Comparison of ENCODE assay signal across 7 cellular contexts in the genomic region with DNA sequence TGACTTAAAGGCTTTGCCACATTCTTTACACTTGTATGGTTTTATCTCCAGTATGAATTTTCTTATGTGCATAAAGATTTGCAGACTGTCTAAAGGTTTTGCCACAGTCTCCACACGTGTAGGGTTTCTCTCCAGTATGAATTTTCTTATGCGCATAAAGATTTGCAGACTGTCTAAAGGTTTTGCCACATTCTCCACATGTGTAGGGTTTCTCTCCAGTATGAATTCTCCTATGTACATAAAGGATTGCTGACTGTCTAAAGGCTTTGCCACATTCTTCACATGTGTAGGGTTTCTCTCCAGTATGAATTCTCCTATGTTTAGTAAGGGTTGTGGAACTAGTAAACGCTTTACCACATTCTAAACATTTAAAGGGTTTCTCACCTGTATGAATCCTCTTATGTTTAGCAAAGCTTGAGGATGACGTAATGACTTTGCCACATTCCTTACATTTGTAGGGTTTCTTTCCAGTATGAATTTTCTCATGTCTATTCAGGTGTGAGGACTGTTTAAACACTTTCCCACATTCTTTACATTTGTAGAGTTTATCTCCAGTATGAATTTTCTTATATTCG. TPM values are rescaled to one million over a fixed set of nuclear protein-coding genes. Genes with fewer than 3 reads are reported as not detected.
DNase-seq lines count a peak whose midpoint lies in the region; ATAC-seq and TF ChIP-seq lines count a peak whose summit lies in the region.
"Not testable (repeated sequence)": the region's sequence is repeated elsewhere in the genome, so short reads cannot be mapped to it uniquely, and the experiment has no call there.

No MANE protein-coding gene starts in this region.

- H3K27me3 ChIP-seq in CD8-positive, alpha-beta T cell (ENCODE audit: insufficient read depth, low read length); HCT116 (ENCODE audit: insufficient read depth, low read length); PC-9 (ENCODE audit: insufficient read depth, low read depth); hepatocyte; mesendoderm (ENCODE audit: insufficient read depth, low read length, poor library complexity); skeletal muscle satellite cell (ENCODE audit: control insufficient read depth, insufficient read depth, low read length): not testable (repeated sequence)

- TF ChIP-seq RAD21 in HCT116 (IDR thresholded peaks at IDR 0.05; ENCODE audit: low read depth): not testable (repeated sequence)

- H3K9me3 ChIP-seq in CD8-positive, alpha-beta T cell (ENCODE audit: low read length): peaks cover 65% of the 10 kb centered on the region
- peaks cover 57 to 85% of the 10 kb centered on the region in 2 experiments; a peak in 3 of 4 replicates for H3K9me3 ChIP-seq in HCT116 (ENCODE audit: control insufficient read depth in 1 of 2, insufficient read depth in 1 of 2, low read depth in 1 of 2, low read length in 2 of 2)
- peaks cover 98% of the 10 kb centered on the region for H3K9me3 ChIP-seq in PC-9 (ENCODE audit: insufficient read depth, low read depth)
- peaks cover 98% of the 10 kb centered on the region for H3K9me3 ChIP-seq in hepatocyte (ENCODE audit: low read depth)
- H3K9me3 ChIP-seq in skeletal muscle satellite cell (replicated peaks; ENCODE audit: low read length): peaks cover 85% of the 10 kb centered on the region

- H4K8ac ChIP-seq in mesendoderm (ENCODE audit: low read depth, low read length): not testable (repeated sequence)

- not testable (repeated sequence) for H3K9me2 ChIP-seq in HCT116 (ENCODE audit: insufficient read depth); PC-9 (ENCODE audit: insufficient read depth); hepatocyte (replicated peaks; ENCODE audit: insufficient read depth)

- peaks cover 86% of the 10 kb centered on the region for H3F3A ChIP-seq in PC-9 (ENCODE audit: insufficient read depth, low read depth)

- H3K9ac ChIP-seq in HCT116 (ENCODE audit: low read length); mesendoderm (ENCODE audit: low read length); skeletal muscle satellite cell (ENCODE audit: low read depth, low read length): not testable (repeated sequence)

- H3K18ac ChIP-seq in mesendoderm (ENCODE audit: low read length): not testable (repeated sequence)

- not testable (repeated sequence) for H3K23ac ChIP-seq in mesendoderm (ENCODE audit: low read length)

- H3K27ac Mint-ChIP-seq in CD8-positive, alpha-beta T cell: not testable (repeated sequence)

- BruUV-seq in HCT116 (replicated peaks; lab: Mats Ljungman, UMichigan): not testable (repeated sequence)
- BruUV-seq in PC-9 (replicated peaks; lab: Mats Ljungman, UMichigan): TSS peak; percentile 4

- H3K36me3 ChIP-seq in CD8-positive, alpha-beta T cell (ENCODE audit: insufficient read depth, low read length): peaks cover 13% of the 10 kb centered on the region
- H3K36me3 ChIP-seq in HCT116 (ENCODE audit: control insufficient read depth in 1 of 2, insufficient read depth in 2 of 2, low read length in 2 of 2) (peaks cover 0 to 34% of the 10 kb centered on the region in 2 experiments; a peak in 2 of 4 replicates), PC-9 (ENCODE audit: low read depth) (peaks cover 82% of the 10 kb centered on the region), hepatocyte (replicated peaks; ENCODE audit: insufficient read depth, low read depth) (peaks cover 33% of the 10 kb centered on the region), skeletal muscle satellite cell (ENCODE audit: insufficient read depth, low read length) (peaks cover 48% of the 10 kb centered on the region)
- H3K36me3 ChIP-seq in mesendoderm (ENCODE audit: control insufficient read depth, insufficient read depth, low read length): not testable (repeated sequence)

- not testable (repeated sequence) for DNase-seq in CD8-positive, alpha-beta T cell; HCT116 (ENCODE audit: low read depth, low spot score); PC-9; coronary artery (ENCODE audit: low spot score); hepatocyte (ENCODE audit: low spot score); mesendoderm

- H3K79me1 ChIP-seq in mesendoderm (ENCODE audit: low read length): not testable (repeated sequence)

- not testable (repeated sequence) for H3K4me3 Mint-ChIP-seq in CD8-positive, alpha-beta T cell

- H3K36me3 Mint-ChIP-seq in CD8-positive, alpha-beta T cell: peaks cover 69% of the 10 kb centered on the region

- H3K56ac ChIP-seq in mesendoderm (ENCODE audit: low read length): not testable (repeated sequence)

- not testable (repeated sequence) for H2AK5ac ChIP-seq in mesendoderm (ENCODE audit: low read length)

- H4K20me1 ChIP-seq in HCT116 (ENCODE audit: insufficient read depth); PC-9 (ENCODE audit: insufficient read depth); hepatocyte (ENCODE audit: insufficient read depth, poor library complexity, severe bottlenecking): not testable (repeated sequence)

- H4K5ac ChIP-seq in mesendoderm (ENCODE audit: low read length): not testable (repeated sequence)

- H2AFZ ChIP-seq in HCT116 (ENCODE audit: low read depth, low read length, poor library complexity, severe bottlenecking); PC-9; hepatocyte: not testable (repeated sequence)

- peaks cover 20% of the 10 kb centered on the region for H3K79me2 ChIP-seq in HCT116 (ENCODE audit: insufficient read depth, low read length)
- not testable (repeated sequence) for H3K79me2 ChIP-seq in PC-9 (ENCODE audit: low read depth); mesendoderm (ENCODE audit: control insufficient read depth, insufficient read depth, low read length)
- H3K79me2 ChIP-seq in hepatocyte: peaks cover 25% of the 10 kb centered on the region

- not testable (repeated sequence) for H3K4me1 Mint-ChIP-seq in CD8-positive, alpha-beta T cell (ENCODE audit: low read depth)

- H3K9me3 Mint-ChIP-seq in CD8-positive, alpha-beta T cell: peaks cover 53% of the 10 kb centered on the region

- intact Hi-C loops in CD8-positive, alpha-beta T cell (cut with DNase I, micrococcal nuclease): loop anchor here (5.0 kb wide), 2 partner anchors 41 to 64 kb away; no protein-coding TSS in a partner anchor
- intact Hi-C loops in HCT116 (cut with micrococcal nuclease); PC-9 (cut with micrococcal nuclease; ENCODE audit: unreplicated experiment): not testable (repeated sequence)

- CTCF ChIA-PET in CD8-positive, alpha-beta T cell (lab: Charles Lee); HCT116 (lab: Charles Lee); PC-9 (lab: Charles Lee): not testable (repeated sequence)

- not testable (repeated sequence) for H3K27ac ChIP-seq in CD8-positive, alpha-beta T cell (ENCODE audit: low read depth, low read length); HCT116 (ENCODE audit: low read depth, low read length); PC-9; coronary artery; hepatocyte; mesendoderm (ENCODE audit: low read depth, low read length)

- not testable (repeated sequence) for H2BK120ac ChIP-seq in mesendoderm (ENCODE audit: low read depth, low read length)

- H2BK5ac ChIP-seq in mesendoderm (ENCODE audit: low read length): not testable (repeated sequence)

- not testable (repeated sequence) for TF ChIP-seq CTCF in CD8-positive, alpha-beta T cell (IDR thresholded peaks at IDR 0.05); HCT116 (IDR thresholded peaks at IDR 0.05 in 2 of 3, conservative IDR thresholded peaks at IDR 0.05 in 1 of 3; ENCODE audit: borderline replicate concordance in 1 of 3, insufficient read depth in 1 of 3, low read depth in 2 of 3, low read length in 2 of 3); PC-9 (conservative IDR thresholded peaks at IDR 0.05); coronary artery (IDR thresholded peaks at IDR 0.05); hepatocyte (IDR thresholded peaks at IDR 0.05; ENCODE audit: poor library complexity)

- not testable (repeated sequence) for TF ChIP-seq POLR2A in HCT116 (IDR thresholded peaks at IDR 0.05; ENCODE audit: borderline replicate concordance, extremely low read depth, insufficient read depth, insufficient read length)

- RAD21 ChIA-PET in HCT116 (lab: Charles Lee; ENCODE audit: low non-redundant PET in 1 of 2, low total read pairs in 2 of 2, uncharacterized antibody in 2 of 2, unreplicated experiment in 2 of 2): not testable (repeated sequence)

- H3K4me2 ChIP-seq in HCT116 (ENCODE audit: low read length); PC-9; hepatocyte; mesendoderm (ENCODE audit: low read length); skeletal muscle satellite cell (ENCODE audit: low read length): not testable (repeated sequence)

- not testable (repeated sequence) for H3K27me3 Mint-ChIP-seq in CD8-positive, alpha-beta T cell (ENCODE audit: low read depth)

- not testable (repeated sequence) for ATAC-seq in CD8-positive, alpha-beta T cell; HCT116

- peak overlapping the region; percentile 8 for H3K4me3 ChIP-seq in CD8-positive, alpha-beta T cell (ENCODE audit: low read depth, low read length)
- not testable (repeated sequence) for H3K4me3 ChIP-seq in HCT116 (replicated peaks in 1 of 2; ENCODE audit: low read depth in 1 of 2, low read length in 2 of 2)
- H3K4me3 ChIP-seq in PC-9 (peak overlapping the region; percentile 27; the same call in 1 of the 2 replicates), coronary artery (peak overlapping the region; percentile 26), hepatocyte (peak overlapping the region; percentile 28), mesendoderm (ENCODE audit: low read length) (peak overlapping the region; percentile 49), skeletal muscle satellite cell (ENCODE audit: low read length) (peak overlapping the region; percentile 20)

- H3K4ac ChIP-seq in mesendoderm (ENCODE audit: low read depth, low read length): not testable (repeated sequence)

- H2BK15ac ChIP-seq in mesendoderm (replicated peaks; ENCODE audit: low read depth): not testable (repeated sequence)

- WGBS in hepatocyte (ENCODE audit: low lambda C conversion rate, missing lambda C conversion rate): over 99% methylated on average over 5 of the region's 5 CpGs
- WGBS in mesendoderm (ENCODE audit: extremely low coverage, insufficient coverage, low lambda C conversion rate): no CpG with 5 or more reads among the region's 5 CpGs

- POLR2A ChIA-PET in CD8-positive, alpha-beta T cell (lab: Charles Lee); HCT116 (lab: Charles Lee); PC-9 (lab: Charles Lee; ENCODE audit: unreplicated experiment): not testable (repeated sequence)

- not testable (repeated sequence) for H3K4me1 ChIP-seq in CD8-positive, alpha-beta T cell (ENCODE audit: insufficient read depth, low read length); HCT116 (ENCODE audit: control insufficient read depth in 1 of 2, insufficient read depth in 2 of 2, low read length in 2 of 2); PC-9 (replicated peaks; ENCODE audit: insufficient read depth); hepatocyte (ENCODE audit: insufficient read depth); mesendoderm (ENCODE audit: control insufficient read depth, low read depth, low read length); skeletal muscle satellite cell (ENCODE audit: control insufficient read depth, insufficient read depth, low read length)

RNA-seq across cellular contexts. Expression of a gene that starts 57.2 kb away (rescaled TPM):
- 10 to 100 TPM; 44.9 to 45.2 TPM for total RNA-seq in CD8-positive, alpha-beta T cell
- total RNA-seq in HCT116 (2021; ENCODE audit: unreplicated experiment) (34.5 TPM), PC-9 (2021) (18.2 and 25.9 TPM in 2 replicates), hepatocyte (16.3 and 21.6 TPM in 2 replicates)
- 25.5 and 29.2 TPM in 2 replicates for polyA plus RNA-seq in HCT116 (2012)
- polyA plus RNA-seq in hepatocyte: 13.2 and 15.0 TPM in 2 replicates
- polyA plus RNA-seq in mesendoderm (2013, experiment 1 of 2): 36.1 TPM
- polyA plus RNA-seq in mesendoderm (2013, experiment 2 of 2): 37.7 TPM
- 17.3 and 19.5 TPM in 2 replicates for total RNA-seq in skeletal muscle satellite cell (2012; rRNA removed)

RNA-seq across cellular contexts. Expression of a gene that starts 57.3 kb away (rescaled TPM):
- total RNA-seq in CD8-positive, alpha-beta T cell: 10 to 100 TPM; 58.7 to 61.4 TPM
- 38.6 TPM for total RNA-seq in HCT116 (2021; ENCODE audit: unreplicated experiment)
- 25.0 and 29.6 TPM in 2 replicates for polyA plus RNA-seq in HCT116 (2012)
- 67.0 and 78.8 TPM in 2 replicates for total RNA-seq in PC-9 (2021)
- total RNA-seq in hepatocyte: 26.6 and 28.3 TPM in 2 replicates
- 46.9 and 58.1 TPM in 2 replicates for polyA plus RNA-seq in hepatocyte
- polyA plus RNA-seq in mesendoderm (2013, experiment 1 of 2): 22.2 TPM
- polyA plus RNA-seq in mesendoderm (2013, experiment 2 of 2): 20.2 TPM
- total RNA-seq in skeletal muscle satellite cell (2012; rRNA removed): 29.2 and 32.5 TPM in 2 replicates
